In genomic region chr16:12803203-12804093, GRCh38 we compare ENCODE assay signal across 8 cellular contexts. TPM values are rescaled to one million over a fixed set of nuclear protein-coding genes. Genes with fewer than 3 reads are reported as not detected.
DNase-seq lines count a peak whose midpoint lies in the region; ATAC-seq and TF ChIP-seq lines count a peak whose summit lies in the region.

TSS of gene CPPED1 (minus strand) at chr16:12803887. CDS start at chr16:12803776, 111 bp downstream.

- no peaks in the 10 kb centered on the region for H3K36me3 ChIP-seq in CD8-positive, alpha-beta T cell (ENCODE audit: insufficient read depth, low read length)
- H3K36me3 ChIP-seq in NT2/D1 (ENCODE audit: insufficient read depth, insufficient read length, low read length) = no peaks in the 10 kb centered on the region

- no peaks in the 10 kb centered on the region for H3K9me3 ChIP-seq in CD8-positive, alpha-beta T cell (ENCODE audit: low read length)
- H3K9me3 ChIP-seq in NT2/D1 (ENCODE audit: insufficient read depth, low read length) = no peaks in the 10 kb centered on the region

- H3K4me1 ChIP-seq in CD8-positive, alpha-beta T cell (ENCODE audit: insufficient read depth, low read length) = peaks cover 9% of the 10 kb centered on the region
- H3K4me1 ChIP-seq in NT2/D1 (ENCODE audit: insufficient read depth, insufficient read length) = peaks cover 4% of the 10 kb centered on the region

- POLR2A ChIA-PET in CD8-positive, alpha-beta T cell (lab: Charles Lee) = interaction anchor here (0.5 to 1.0 kb wide), 3 partner anchors 15 to 827 kb away, joined by 3 to 4 read pairs (median 3); partner anchors contain the start of gene SNX29

- H3K27me3 ChIP-seq in CD8-positive, alpha-beta T cell (ENCODE audit: insufficient read depth, low read length) = no peaks in the 10 kb centered on the region
- no peaks in the 10 kb centered on the region for H3K27me3 ChIP-seq in NT2/D1 (ENCODE audit: insufficient read depth, insufficient read length)

- peak; percentile 94 for ATAC-seq in CD8-positive, alpha-beta T cell
- peak; percentile 85 for ATAC-seq in GM19467 (IDR thresholded peaks at IDR 0.05; ENCODE audit: unreplicated experiment)

- peak within 1 kb of the TSS; percentile 71 for H3K4me3 ChIP-seq in CD8-positive, alpha-beta T cell (ENCODE audit: low read depth, low read length)
- H3K4me3 ChIP-seq in NT2/D1 (ENCODE audit: insufficient read length, low read depth) = peak within 1 kb of the TSS; percentile 98

- intact Hi-C loops in CD8-positive, alpha-beta T cell (cut with DNase I, micrococcal nuclease) = loop anchor here (1.0 to 5.0 kb wide), 10 partner anchors 721 to 1861 kb away; partner anchors contain the start of genes CLEC16A (in 2 of the 2), ERCC4 (in 2 of the 2), DEXI (in 1 of the 2) and GSPT1 (in 1 of the 2)

- H3K4me1 Mint-ChIP-seq in CD8-positive, alpha-beta T cell (ENCODE audit: low read depth) = peaks cover 22% of the 10 kb centered on the region
- peaks cover 25% of the 10 kb centered on the region for H3K4me1 Mint-ChIP-seq in mesothelial cell of epicardium

- H3K4me3 Mint-ChIP-seq in CD8-positive, alpha-beta T cell = peak within 1 kb of the TSS; percentile 88
- H3K4me3 Mint-ChIP-seq in mesothelial cell of epicardium = peak within 1 kb of the TSS; percentile 86

- H3K27ac Mint-ChIP-seq in CD8-positive, alpha-beta T cell = peak within 1 kb of the TSS; percentile 92
- H3K27ac Mint-ChIP-seq in mesothelial cell of epicardium = peak within 1 kb of the TSS; percentile 89

- H3K9me3 Mint-ChIP-seq in CD8-positive, alpha-beta T cell = no peaks in the 10 kb centered on the region
- no peaks in the 10 kb centered on the region for H3K9me3 Mint-ChIP-seq in mesothelial cell of epicardium

- H3K36me3 Mint-ChIP-seq in CD8-positive, alpha-beta T cell = no peaks in the 10 kb centered on the region
- H3K36me3 Mint-ChIP-seq in mesothelial cell of epicardium = no peaks in the 10 kb centered on the region

- TF ChIP-seq CTCF in CD8-positive, alpha-beta T cell (IDR thresholded peaks at IDR 0.05) = no peak
- no peak for TF ChIP-seq CTCF in mesothelial cell of epicardium (IDR thresholded peaks at IDR 0.05; ENCODE audit: unreplicated experiment)

- H3K27me3 Mint-ChIP-seq in CD8-positive, alpha-beta T cell (ENCODE audit: low read depth) = peaks cover 3% of the 10 kb centered on the region
- no peaks in the 10 kb centered on the region for H3K27me3 Mint-ChIP-seq in mesothelial cell of epicardium (ENCODE audit: low read depth)

- CTCF ChIA-PET in CD8-positive, alpha-beta T cell (lab: Charles Lee) = interaction anchor here (0.7 to 1.6 kb wide), 4 partner anchors 15 to 724 kb away, joined by 3 to 4 read pairs (median 3); no protein-coding TSS in a partner anchor

- in situ Hi-C loops in endometrial microvascular endothelial cells (cut with HindIII; ENCODE audit: inconsistent ontology term, low pct_unique_long_range_greater_than_20kb, low sequenced_read_pairs) = no loop called here

- peak; percentile 83 to 95 (median 88) for DNase-seq in CD8-positive, alpha-beta T cell
- DNase-seq in HS-5 (ENCODE audit: low read depth) = peak; percentile 80
- DNase-seq in NT2/D1 (ENCODE audit: low read depth, low spot score) = peak; percentile 85
- DNase-seq in activated CD8-positive, alpha-beta memory T cell treated with anti-CD3 and anti-CD28 coated beads, Interleukin-2, amount 50 U/mL, for 4 hours = peak; percentile 84
- DNase-seq in mesothelial cell of epicardium (ENCODE audit: low spot score in 2 of 2, unreplicated experiment in 2 of 2) = peak; percentile 72 to 90
- DNase-seq in stimulated activated CD8-positive, alpha-beta memory T cell treated with anti-CD3 and anti-CD28 coated beads, Interleukin-15, amount 100 ng/mL, for 24 hours (ENCODE audit: low read depth) = peak; percentile 76

- H3K27ac ChIP-seq in CD8-positive, alpha-beta T cell (ENCODE audit: low read depth, low read length) = peak within 1 kb of the TSS; percentile 55

- H3K9ac ChIP-seq in NT2/D1 (ENCODE audit: insufficient read length, low read depth) = peak within 1 kb of the TSS; percentile 88

RNA-seq across cellular contexts. Expression of gene CPPED1, which starts in this region (rescaled TPM):
- 1 to 10 TPM in 1 of 2 experiments, under 1 TPM in 1; 0.89 to 1.1 TPM for total RNA-seq in CD8-positive, alpha-beta T cell
- total RNA-seq in endometrial microvascular endothelial cells (ENCODE audit: inconsistent ontology term) (34.4 TPM), mesothelial cell of epicardium (7.7 to 8.7 TPM (median 7.8 TPM) in 3 replicates)

Comparison
In these comparisons a context has a peak if more than half of its experiments do, and no peak if none do; other contexts are left out.
1. Peak in every context shown above with its lines: DNase-seq, ATAC-seq, H3K4me3 ChIP-seq and H3K27ac ChIP-seq.